Comparison of ENCODE assay signal across 7 cellular contexts in the genomic region with DNA sequence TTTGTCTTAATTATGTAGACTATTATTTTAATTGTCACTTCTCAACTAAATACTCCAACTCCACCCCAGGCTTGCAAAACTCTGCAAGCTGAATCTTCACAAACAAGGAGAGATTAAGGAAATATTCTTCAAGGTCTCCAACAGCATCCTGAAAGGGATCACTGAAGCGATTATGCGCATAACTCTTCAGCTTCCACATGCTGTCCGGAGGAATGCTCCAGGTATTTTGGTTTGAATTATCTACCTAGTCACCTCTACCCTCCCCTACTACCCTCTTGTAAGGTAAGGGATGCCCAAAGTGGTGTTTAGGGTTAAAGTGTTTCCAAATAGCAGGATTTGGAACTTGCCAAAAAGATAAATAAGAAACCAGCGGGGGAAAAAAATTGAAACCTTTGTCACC. TPM values are rescaled to one million over a fixed set of nuclear protein-coding genes. Genes with fewer than 3 reads are reported as not detected.
DNase-seq lines count a peak whose midpoint lies in the region; ATAC-seq, FAIRE-seq and TF ChIP-seq lines count a peak whose summit lies in the region.

No MANE protein-coding gene starts in this region.

- DNase-seq in GM19239 (ENCODE audit: insufficient read length, low spot score) (no peak), Panc1 (ENCODE audit: low read depth, low spot score) (no peak), fibroblast of mammary gland (ENCODE audit: low read depth) (no peak), sigmoid colon (no peak), SIG-M5 treated with dmso at 0.1 percent for 504 hours (lab: John Stamatoyannopoulos, UW; ENCODE audit: unreplicated experiment) (no peak), dedifferentiated amniotic fluid mesenchymal stem cell (ENCODE audit: extremely low spot score) (no peak)
- no peak for DNase-seq in central memory CD4-positive, alpha-beta T cell

- POLR2A ChIA-PET in Panc1 (lab: Charles Lee): no interaction called here

- peak overlapping the region; percentile 54; the same call in 1 of the 2 replicates for H3K27ac ChIP-seq in Panc1 (ENCODE audit: low read length)
- peak overlapping the region in 3 of 4 donors; percentile 88 to 96 (median 92) for H3K27ac ChIP-seq in sigmoid colon

- H3K27me3 ChIP-seq in Panc1 (ENCODE audit: control insufficient read depth, insufficient read depth, low read length) (no peaks in the 10 kb centered on the region), sigmoid colon (no peaks in the 10 kb centered on the region)

- H3K9me3 ChIP-seq in Panc1 (ENCODE audit: control insufficient read depth, insufficient read depth, low read depth, low read length) (no peaks in the 10 kb centered on the region), sigmoid colon (no peaks in the 10 kb centered on the region)

- intact Hi-C loops in Panc1 (cut with micrococcal nuclease; ENCODE audit: unreplicated experiment): loop anchor here (5.0 kb wide), 2 partner anchors 188 to 372 kb away; a partner anchor contains a TSS
- intact Hi-C loops in sigmoid colon (cut with DNase I): loop anchor here (5.0 kb wide), 1 partner anchor 712 kb away; no protein-coding TSS in a partner anchor

- TF ChIP-seq CTCF in Panc1 (IDR thresholded peaks at IDR 0.05) (no peak), fibroblast of mammary gland (conservative IDR thresholded peaks at IDR 0.05; ENCODE audit: control insufficient read depth, insufficient read depth, low read depth, low read length) (no peak), sigmoid colon (IDR thresholded peaks at IDR 0.05) (no peak)

- TF ChIP-seq POLR2A in sigmoid colon (IDR thresholded peaks at IDR 0.05): no peak

- ATAC-seq in Panc1: no peak

- in situ Hi-C loops in Panc1 (cut with HindIII; ENCODE audit: low pct_unique_long_range_greater_than_20kb, low sequenced_read_pairs): no loop called here

- H3K36me3 ChIP-seq in Panc1 (ENCODE audit: control insufficient read depth, insufficient read depth, low read length) (no peaks in the 10 kb centered on the region; the same call in 1 of the 2 replicates), sigmoid colon (no peaks in the 10 kb centered on the region)

- peak; percentile 52 for FAIRE-seq in GM19239 (lab: Jason Lieb, UNC)

- CTCF ChIA-PET in Panc1 (lab: Charles Lee): no interaction called here

- H3K4me3 ChIP-seq in Panc1 (ENCODE audit: low read depth in 2 of 2, low read length in 2 of 2): peak overlapping the region; percentile 78 to 83; a peak in 3 of 4 replicates
- H3K4me3 ChIP-seq in fibroblast of mammary gland (ENCODE audit: control insufficient read depth, low read depth, low read length): peak overlapping the region; percentile 57
- peak overlapping the region; percentile 58 to 86 (median 76) for H3K4me3 ChIP-seq in sigmoid colon

- WGBS in sigmoid colon, 2 donors: 49 to 59% methylated on average over 4 of the region's 4 CpGs

- H3K4me1 ChIP-seq in Panc1 (ENCODE audit: control insufficient read depth, insufficient read depth, low read length) (peaks cover 15% of the 10 kb centered on the region), sigmoid colon (peaks cover 0 to 27% (median 19%) of the 10 kb centered on the region in 4 donors)

- TF ChIP-seq EP300 in sigmoid colon (IDR thresholded peaks at IDR 0.05): no peak

- no TSS peak for BruUV-seq in Panc1 (replicated peaks; lab: Mats Ljungman, UMichigan)

RNA-seq across cellular contexts. Expression of a gene that starts 11.7 kb away (rescaled TPM):
- total RNA-seq in Panc1 (2021; ENCODE audit: unreplicated experiment): 6.6 TPM
- 5.8 TPM for polyA plus RNA-seq in Panc1 (2012; ENCODE audit: insufficient read length)
- total RNA-seq in sigmoid colon: 10 to 100 TPM in 1 of 4 donors, 1 to 10 TPM in 3; 7.1 to 10.7 (median 8.7) TPM
- polyA plus RNA-seq in sigmoid colon: 1 to 10 TPM; 2.3 to 7.2 (median 7.0) TPM
